ENCODE assay signal across 9 cellular contexts in genomic region chr15:73981761-73982222, GRCh38. TPM values are rescaled to one million over a fixed set of nuclear protein-coding genes. Genes with fewer than 3 reads are reported as not detected.
DNase-seq lines count a peak whose midpoint lies in the region; ATAC-seq and TF ChIP-seq lines count a peak whose summit lies in the region.
"Had no signal": no experiment of that assay in that cellular context is flagged by ENCODE, and none has a peak within 500 bp of the region (broad histone marks: within the 10 kb centered on the region; RNA-seq: fewer than 3 reads in every experiment).

No MANE protein-coding gene starts in this region.

- DNase-seq in heart right ventricle, result no peak
- DNase-seq in Right ventricle myocardium superior, result no peak
- peak; percentile 79 for DNase-seq in MCF 10A (ENCODE audit: unreplicated experiment)
- no peak for DNase-seq in uterus
- DNase-seq: Caco-2 had no signal

- H3K4me3 Mint-ChIP-seq in MCF 10A (ENCODE audit: unreplicated experiment), result peak overlapping the region; percentile 59

- no peaks in the 10 kb centered on the region for H3K27me3 ChIP-seq in heart right ventricle
- H3K27me3 ChIP-seq in mucosa of stomach (ENCODE audit: control insufficient read depth, insufficient read depth, low read length), result no peaks in the 10 kb centered on the region
- no peaks in the 10 kb centered on the region for H3K27me3 ChIP-seq in uterus

- WGBS in heart right ventricle, 2 donors, result 32 to 34% methylated on average over 5 of the region's 5 CpGs

- TF ChIP-seq CTCF in heart right ventricle (IDR thresholded peaks at IDR 0.05) (no peak), MCF 10A (IDR thresholded peaks at IDR 0.05; ENCODE audit: unreplicated experiment) (no peak), uterus (IDR thresholded peaks at IDR 0.05) (no peak)

- peaks cover 0 to 23% (median 0%) of the 10 kb centered on the region in 9 donors for H3K36me3 ChIP-seq in heart right ventricle
- no peaks in the 10 kb centered on the region for H3K36me3 ChIP-seq in mucosa of stomach (ENCODE audit: control insufficient read depth, insufficient read depth, low read length)
- H3K36me3 ChIP-seq in uterus, result no peaks in the 10 kb centered on the region

- H3K9me3 Mint-ChIP-seq in MCF 10A (ENCODE audit: unreplicated experiment), result no peaks in the 10 kb centered on the region

- POLR2A ChIA-PET in MCF 10A (lab: Yijun Ruan, JAX), result interaction anchor here (0.7 to 7.9 kb wide), 5 partner anchors 8 to 69 kb away, joined by 4 to 141 read pairs (median 5); partner anchors contain the start of genes PML and STOML1

- peak in 4 of 8 donors; percentile 0 to 3 (median 2) for ATAC-seq in heart right ventricle
- ATAC-seq in Right ventricle myocardium superior (ENCODE audit: poor library complexity), result no peak
- ATAC-seq in HG02938 (IDR thresholded peaks at IDR 0.05; ENCODE audit: unreplicated experiment), result no peak
- no peak for ATAC-seq in GM19324 (IDR thresholded peaks at IDR 0.05; ENCODE audit: low FRiP score, unreplicated experiment)
- no peak for ATAC-seq in HG03108 (IDR thresholded peaks at IDR 0.05; ENCODE audit: unreplicated experiment)

- no peak for TF ChIP-seq POLR2A in uterus (IDR thresholded peaks at IDR 0.05)

- peaks cover 46 to 72% (median 60%) of the 10 kb centered on the region in 9 donors for H3K4me1 ChIP-seq in heart right ventricle
- peaks cover 34% of the 10 kb centered on the region for H3K4me1 ChIP-seq in mucosa of stomach (ENCODE audit: control insufficient read depth, insufficient read depth, low read length)
- H3K4me1 ChIP-seq in uterus, result peaks cover 7 to 16% of the 10 kb centered on the region in 2 donors
- H3K4me1 ChIP-seq: Caco-2 had no signal

- H3K36me3 Mint-ChIP-seq in MCF 10A (ENCODE audit: insufficient read depth, unreplicated experiment), result no peaks in the 10 kb centered on the region

- intact Hi-C loops in heart right ventricle (cut with DNase I), result loop anchor here in 1 of 10 donors (5.0 kb wide), 1 partner anchor 51 kb away; no protein-coding TSS in a partner anchor
- intact Hi-C loops in Right ventricle myocardium superior (cut with DNase I), result no loop called here
- intact Hi-C loops in MCF 10A (cut with micrococcal nuclease), result loop anchor here (1.0 kb wide), 1 partner anchor 8 kb away; no protein-coding TSS in a partner anchor
- intact Hi-C loops in uterus (cut with DNase I; ENCODE audit: low total_unique reads), result no loop called here

- no peaks in the 10 kb centered on the region for H3K9me3 ChIP-seq in heart right ventricle
- no peaks in the 10 kb centered on the region for H3K9me3 ChIP-seq in mucosa of stomach (ENCODE audit: control insufficient read depth, low read length)
- H3K9me3 ChIP-seq in uterus, result no peaks in the 10 kb centered on the region
- H3K9me3 ChIP-seq: Caco-2 had no signal

- CTCF ChIA-PET in MCF 10A (lab: Yijun Ruan, JAX), result interaction anchor here (0.6 to 2.9 kb wide), 6 partner anchors 9 to 143 kb away, joined by 3 to 10 read pairs (median 7); partner anchors contain the start of gene STOML1

- peak overlapping the region; percentile 94 for H3K27ac Mint-ChIP-seq in MCF 10A (ENCODE audit: low read depth, unreplicated experiment)

- no peaks in the 10 kb centered on the region for H3K27me3 Mint-ChIP-seq in MCF 10A (ENCODE audit: insufficient read depth, unreplicated experiment)

- H3K27ac ChIP-seq in heart right ventricle (peak overlapping the region; percentile 88 to 100 (median 98)), uterus (peak overlapping the region; percentile 83 to 87)

- BruUV-seq in MCF 10A (replicated peaks; lab: Mats Ljungman, UMichigan), result no TSS peak

- peak overlapping the region in 2 of 10 donors; percentile 12 to 22 for H3K4me3 ChIP-seq in heart right ventricle
- no peak overlapping the region for H3K4me3 ChIP-seq in mucosa of stomach (ENCODE audit: low read length)
- H3K4me3 ChIP-seq in uterus, result no peak overlapping the region

- peaks cover 53% of the 10 kb centered on the region for H3K4me1 Mint-ChIP-seq in MCF 10A (ENCODE audit: insufficient read depth, unreplicated experiment)

- peak overlapping the region; percentile 36 for H3K9ac ChIP-seq in mucosa of stomach (ENCODE audit: low read length)

RNA-seq across cellular contexts. Expression of gene STOML1, which starts 10.3 kb away (rescaled TPM):
- 10 to 100 TPM; 21.1 to 38.4 (median 27.2) TPM for total RNA-seq in heart right ventricle
- 10 to 100 TPM; 33.1 to 35.0 TPM for polyA plus RNA-seq in heart right ventricle
- 26.8 TPM for total RNA-seq in Right ventricle myocardium superior
- total RNA-seq in MCF 10A (2022), result 12.0 and 17.6 TPM in 2 replicates
- total RNA-seq in uterus, result 10 to 100 TPM in 2 of 4 donors, 1 to 10 TPM in 2; 4.4 to 16.6 (median 8.3) TPM

RNA-seq across cellular contexts. Expression of gene PML, which starts 12.7 kb away (rescaled TPM):
- 10 to 100 TPM; 17.9 to 50.1 (median 22.5) TPM for total RNA-seq in heart right ventricle
- 10 to 100 TPM; 18.4 to 32.0 TPM for polyA plus RNA-seq in heart right ventricle
- total RNA-seq in Right ventricle myocardium superior, result 18.2 TPM
- total RNA-seq in MCF 10A (2022), result 33.4 and 33.9 TPM in 2 replicates
- total RNA-seq in uterus, result 100 to 1,000 TPM in 2 of 4 donors, 10 to 100 TPM in 2; 39.0 to 118 (median 78.3) TPM

RNA-seq across cellular contexts. Expression of gene LOXL1, which starts 55.5 kb away (rescaled TPM):
- total RNA-seq in heart right ventricle, result 10 to 100 TPM; 11.2 to 60.2 (median 26.3) TPM
- 10 to 100 TPM; 41.4 to 66.6 TPM for polyA plus RNA-seq in heart right ventricle
- total RNA-seq in Right ventricle myocardium superior, result 14.6 TPM
- 4.7 and 4.9 TPM in 2 replicates for total RNA-seq in MCF 10A (2022)
- total RNA-seq in uterus, result 10 to 100 TPM; 19.4 to 68.4 (median 33.1) TPM
